In the genomic region with DNA sequence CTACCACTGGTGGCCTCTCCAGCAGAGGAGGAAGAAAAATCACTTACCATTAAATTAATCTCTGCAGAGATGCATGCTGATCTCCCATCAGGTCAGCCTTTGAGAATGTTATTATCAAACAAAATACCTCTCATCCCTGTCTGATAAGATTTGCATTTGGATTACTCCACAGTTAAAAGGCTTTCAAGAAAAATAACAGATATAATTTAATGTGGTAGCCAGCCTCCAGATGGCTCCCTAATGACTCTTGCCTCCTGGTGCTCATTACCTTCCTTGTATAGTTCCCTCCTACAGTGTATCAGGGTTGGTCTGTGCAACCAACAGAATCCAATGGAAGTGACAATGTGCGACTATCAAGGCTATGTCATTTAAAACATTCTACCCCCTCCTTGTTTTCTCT, we compare ENCODE assay signal across 27 cellular contexts.
A peak's percentile ranks its signal among the peaks of the same experiment; 100 is the strongest.
DNase-seq lines count a peak whose midpoint lies in the region; ATAC-seq, FAIRE-seq and TF ChIP-seq lines count a peak whose summit lies in the region.
"Had no signal": no experiment of that assay in that cellular context is flagged by ENCODE, and none has a peak within 500 bp of the region (broad histone marks: within the 10 kb centered on the region; RNA-seq: fewer than 3 reads in every experiment).

No MANE protein-coding gene starts in this region.

- peak; percentile 63 for ATAC-seq in left colon
- ATAC-seq: gastrocnemius medialis; stimulated activated naive B cell treated with anti-CD40 and anti-IgM and Interleukin-4, amounts not matched to agents 10 μg/mL and 1 μg/mL and 100 μg/mL, for 72 hours had no signal

- no peaks in the 10 kb centered on the region for H4K20me1 ChIP-seq in OCI-LY7 (ENCODE audit: insufficient read depth, low read length)

- intact Hi-C loops in OCI-LY7 (cut with micrococcal nuclease; ENCODE audit: unreplicated experiment) (no loop called here), left colon (cut with DNase I, micrococcal nuclease) (no loop called here), lower leg skin (cut with DNase I; ENCODE audit: low total_unique reads) (no loop called here)

- no peaks in the 10 kb centered on the region for H3K36me3 ChIP-seq in OCI-LY7 (ENCODE audit: insufficient read depth, low read length)
- H3K36me3 ChIP-seq: esophagus squamous epithelium, gastrocnemius medialis, neutrophil, prostate gland, sigmoid colon had no signal

- CTCF ChIA-PET in OCI-LY7 (lab: Charles Lee; ENCODE audit: unreplicated experiment), result no interaction called here

- POLR2A ChIA-PET in OCI-LY7 (lab: Charles Lee), result no interaction called here

- no peak for TF ChIP-seq POLR2A in lower leg skin (IDR thresholded peaks at IDR 0.05)

- DNase-seq in ACHN, result peak; percentile 1
- no peak for DNase-seq in D721Med (ENCODE audit: insufficient read length, low spot score)
- DNase-seq in OCI-LY7 (ENCODE audit: low spot score), result no peak
- DNase-seq in left colon, result no peak
- DNase-seq in activated gamma-delta T cell treated with Interleukin-2 at 50 U/mL for 16 hours, result no peak
- no peak for DNase-seq in EL
- DNase-seq in lower leg skin (ENCODE audit: low spot score in 2 of 2), result no peak
- DNase-seq: activated CD4-positive, alpha-beta T cell treated with anti-CD3 and anti-CD28 coated beads for 4 hours; activated CD8-positive, alpha-beta memory T cell treated with anti-CD3 and anti-CD28 coated beads for 24 hours; activated effector memory CD4-positive, alpha-beta T cell treated with anti-CD3 and anti-CD28 coated beads, Interleukin-2, amount 50 U/mL, for 16 hours; CD4-positive, CD25-positive, alpha-beta regulatory T cell; dermis blood vessel endothelial cell; DMS153; esophagus squamous epithelium; gastrocnemius medialis; hippocampal formation; immature natural killer cell; NCI-H1048; NCI-H187; NCI-H526; sigmoid colon; stimulated activated naive B cell treated with anti-CD40 and anti-IgM and Interleukin-4, amounts not matched to agents 10 μg/mL and 1 μg/mL and 100 μg/mL, for 72 hours had no signal

- no peaks in the 10 kb centered on the region for H3K9me3 ChIP-seq in OCI-LY7 (ENCODE audit: low read length)
- H3K9me3 ChIP-seq: esophagus squamous epithelium, gastrocnemius medialis, neutrophil, prostate gland, sigmoid colon had no signal

- no peak overlapping the region for H3K27ac ChIP-seq in OCI-LY7 (ENCODE audit: low read depth, low read length, poor library complexity, severe bottlenecking)
- H3K27ac ChIP-seq: esophagus squamous epithelium, gastrocnemius medialis, KMS-11, neutrophil, prostate gland, sigmoid colon, SK-N-MC had no signal

- no peak overlapping the region for H2AFZ ChIP-seq in OCI-LY7 (ENCODE audit: low read length)

- H3K9me2 ChIP-seq in OCI-LY7 (ENCODE audit: insufficient read depth, low read length), result no peaks in the 10 kb centered on the region

- WGBS in lower leg skin, 2 donors, result 86 to 100% methylated on average over 1 of the region's 1 CpG

- in situ Hi-C loops in ACHN (cut with HindIII; ENCODE audit: low pct_ligation_motif_present, low pct_unique_long_range_greater_than_20kb, low sequenced_read_pairs), result no loop called here

- TF ChIP-seq CTCF in D721Med (IDR thresholded peaks at IDR 0.05; ENCODE audit: insufficient read depth, missing control alignments), result peak; percentile 38
- peak; percentile 23; the same call in 1 of the 2 replicates for TF ChIP-seq CTCF in OCI-LY7 (conservative IDR thresholded peaks at IDR 0.05; ENCODE audit: low read length)
- no peak for TF ChIP-seq CTCF in lower leg skin (IDR thresholded peaks at IDR 0.05)

- FAIRE-seq in D721Med (lab: Jason Lieb, UNC), result no peak
- FAIRE-seq: G401.6 had no signal

- no peak overlapping the region for H3K4me2 ChIP-seq in OCI-LY7 (ENCODE audit: low read length)
- H3K4me2 ChIP-seq: KMS-11 had no signal

- H3K4me1 ChIP-seq in OCI-LY7 (ENCODE audit: insufficient read depth, low read length, poor library complexity, severe bottlenecking), result no peaks in the 10 kb centered on the region
- H3K4me1 ChIP-seq: esophagus squamous epithelium, gastrocnemius medialis, prostate gland, sigmoid colon had no signal

- no peaks in the 10 kb centered on the region for H3K79me2 ChIP-seq in OCI-LY7 (ENCODE audit: insufficient read depth, low read depth, low read length)

- H3K4me3 ChIP-seq in OCI-LY7 (ENCODE audit: low read depth, low read length, poor library complexity, severe bottlenecking), result no peak overlapping the region
- H3K4me3 ChIP-seq in lower leg skin (ENCODE audit: low read depth, poor library complexity, severe bottlenecking), result no peak overlapping the region
- H3K4me3 ChIP-seq: esophagus squamous epithelium, gastrocnemius medialis, prostate gland, sigmoid colon, SK-N-MC had no signal

- BruUV-seq in OCI-LY7 (replicated peaks; lab: Mats Ljungman, UMichigan), result no TSS peak

Comparison
In these comparisons a context has a peak if more than half of its experiments do, and no peak if none do; other contexts are left out.
1. CTCF ChIP-seq: peak in D721Med (single experiment) and OCI-LY7 (single experiment); none in lower leg skin (0 of 3).